Comparison of ENCODE assay signal across 23 cellular contexts in genomic region chr1:40247655-40248054, GRCh38. TPM values are rescaled to one million over a fixed set of nuclear protein-coding genes. Genes with fewer than 3 reads are reported as not detected.
DNase-seq lines count a peak whose midpoint lies in the region; ATAC-seq lines count a peak whose summit lies in the region.
"Had no signal": no experiment of that assay in that cellular context is flagged by ENCODE, and none has a peak within 500 bp of the region (broad histone marks: within the 10 kb centered on the region; RNA-seq: fewer than 3 reads in every experiment).

Gene TMCO2, plus strand, starts transcription at chr1:40247937. Its CDS starts 57 bp downstream, at chr1:40247994.

- peak; percentile 54 for ATAC-seq in left lobe of liver
- ATAC-seq: A549, GM12878, T-helper 17 cell had no signal

- DNase-seq in DMS53 treated with DMSO at 0.1 percent for 48 hours (lab: John Stamatoyannopoulos, UW; ENCODE audit: unreplicated experiment), result peak; percentile 17
- peak; percentile 26 for DNase-seq in SW480 (ENCODE audit: low spot score)
- no peak for DNase-seq in left lobe of liver (ENCODE audit: low spot score)
- peak; percentile 31 for DNase-seq in renal cortical epithelial cell (ENCODE audit: low read depth)
- no peak for DNase-seq in activated T-cell treated with anti-CD3 and anti-CD28 coated beads, Interleukin-2, amount 50 U/mL, for 48 hours
- no peak for DNase-seq in NCI-H82 (lab: John Stamatoyannopoulos, UW)
- DNase-seq in cortex of kidney (lab: John Stamatoyannopoulos, UW), result no peak
- DNase-seq: BE2C; DND-41; H9; MG63; NCI-H1417; NCI-H1694 treated with DMSO at 0.1 percent for 48 hours; NCI-H2081 treated with DMSO at 0.1 percent for 48 hours; NCI-H2171 treated with DMSO at 0.1 percent for 48 hours; NCI-H69; NK-92 treated with Interleukin-12 subunit alpha and Interleukin-12 subunit beta, amount 100 ng/mL, for 24 hours; Peyer's patch; T-helper 17 cell had no signal

RNA-seq across cellular contexts. Expression of gene TMCO2, which starts in this region (rescaled TPM):
- total RNA-seq in left lobe of liver (not detected), renal cortical epithelial cell (not detected in 2 replicates)
- total RNA-seq: GM12878, H9, LHCN-M2, Peyer's patch, SJCRH30, T-helper 17 cell had no signal

Comparison
In these comparisons a context has a peak if more than half of its experiments do, and no peak if none do; other contexts are left out.
1. Peak in ATAC-seq in left lobe of liver; RNA of the gene not detected or under 1 TPM.
2. Peak in DNase-seq in renal cortical epithelial cell; RNA of the gene not detected or under 1 TPM.
3. DNase-seq: peak in DMS53 treated with DMSO at 0.1 percent for 48 hours (single experiment) and SW480 (single experiment); none in left lobe of liver (single experiment), activated T-cell treated with anti-CD3 and anti-CD28 coated beads, Interleukin-2, amount 50 U/mL, for 48 hours (0 of 2), NCI-H82 (single experiment) and cortex of kidney (single experiment).